ENCODE assay signal across 1 cellular context in genomic region chr1:2557146-2558029, GRCh38.
TF ChIP-seq lines count a peak whose summit lies in the region.

No MANE protein-coding gene starts in this region.

TF ChIP-seq in IMR-90, 13 proteins besides CTCF, POLR2A, EP300 and RAD21 (continued from another document):
- TF ChIP-seq RCOR1 (IDR thresholded peaks at IDR 0.05; ENCODE audit: insufficient replicate concordance, low read length) (no peak), NFE2L2 (IDR thresholded peaks at IDR 0.05; ENCODE audit: low read depth, low read length) (no peak), CHD1 (IDR thresholded peaks at IDR 0.05; ENCODE audit: low read depth, low read length) (no peak)
